Comparison of ENCODE assay signal across 17 cellular contexts in the genomic region with DNA sequence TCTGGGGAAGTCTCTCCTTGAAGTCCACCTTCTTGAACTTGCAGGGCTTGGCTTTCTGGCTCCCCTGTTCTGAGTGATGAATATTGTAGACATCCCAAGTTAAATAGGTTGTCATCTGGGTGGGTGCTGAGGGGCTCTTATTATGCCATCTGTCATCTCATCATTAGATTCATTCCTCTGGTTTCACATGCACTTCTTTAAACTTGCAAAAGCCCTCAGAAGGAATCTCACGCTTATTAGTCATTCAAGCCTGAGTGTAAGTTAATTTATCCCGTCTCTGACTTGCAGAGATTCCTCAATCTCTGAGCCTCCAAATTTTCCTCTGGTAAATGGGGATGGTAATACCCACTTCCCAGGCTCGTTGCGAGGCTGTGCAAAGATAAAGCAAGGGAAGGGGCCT. TPM values are rescaled to one million over a fixed set of nuclear protein-coding genes. Genes with fewer than 3 reads are reported as not detected.
"Had no signal": no experiment of that assay in that cellular context is flagged by ENCODE, and none has a peak within 500 bp of the region (broad histone marks: within the 10 kb centered on the region; RNA-seq: fewer than 3 reads in every experiment).

No MANE protein-coding gene starts in this region.

- H3K36me3 ChIP-seq: ascending aorta, colonic mucosa, esophagus squamous epithelium, left ventricle myocardium inferior, vagina had no signal

- H3K4me1 Mint-ChIP-seq: nephron had no signal

- ATAC-seq: activated CD4-positive, CD25-positive, alpha-beta regulatory T cell treated with anti-CD3 and anti-CD28 coated beads, Interleukin-2, amount 50 U/mL, for 24 hours; activated T-cell treated with anti-CD3 and anti-CD28 coated beads, Interleukin-2, amount 50 U/mL, for 72 hours had no signal

- H2AFZ ChIP-seq: parathyroid adenoma had no signal

- H3K9ac ChIP-seq: parathyroid adenoma had no signal

- H3K79me2 ChIP-seq: parathyroid adenoma had no signal

- H3K27ac ChIP-seq: ascending aorta, colonic mucosa, esophagus squamous epithelium, left ventricle myocardium inferior, parathyroid adenoma, tibial nerve, vagina had no signal

- H3K4me3 ChIP-seq: ascending aorta, colonic mucosa, esophagus squamous epithelium, left ventricle myocardium inferior, tibial nerve, vagina had no signal

- H3K4me1 ChIP-seq: colonic mucosa had no signal

- DNase-seq: activated CD4-positive, alpha-beta T cell treated with anti-CD3 and anti-CD28 coated beads, Interleukin-2, amount 50 U/mL, for 48 hours; activated gamma-delta T cell treated with Interleukin-2 at 50 U/mL for 16 hours; activated naive CD8-positive, alpha-beta T cell treated with anti-CD3 and anti-CD28 coated beads for 36 hours; activated T-cell treated with anti-CD3 and anti-CD28 coated beads, Interleukin-2, amount 50 U/mL, for 72 hours; colonic mucosa; esophagus squamous epithelium; kidney; left ventricle myocardium inferior; mesendoderm; small intestine; T-helper 2 cell had no signal

- H3K9me3 ChIP-seq: ascending aorta, colonic mucosa, esophagus squamous epithelium, left ventricle myocardium inferior, vagina had no signal

- H3K4me3 Mint-ChIP-seq: activated naive CD8-positive, alpha-beta T cell treated with anti-CD3 and anti-CD28 coated beads for 36 hours; activated T-cell treated with anti-CD3 and anti-CD28 coated beads, Interleukin-2, amount 50 U/mL, for 72 hours; nephron had no signal

- H3K27ac Mint-ChIP-seq: activated naive CD8-positive, alpha-beta T cell treated with anti-CD3 and anti-CD28 coated beads for 36 hours; activated T-cell treated with anti-CD3 and anti-CD28 coated beads, Interleukin-2, amount 50 U/mL, for 72 hours; nephron had no signal

RNA-seq across cellular contexts. Expression of gene MGAT5B, which starts 5.7 kb away (rescaled TPM):
- total RNA-seq: ascending aorta had no signal
